18 cellular contexts compared by ENCODE assay signal in the genomic region with DNA sequence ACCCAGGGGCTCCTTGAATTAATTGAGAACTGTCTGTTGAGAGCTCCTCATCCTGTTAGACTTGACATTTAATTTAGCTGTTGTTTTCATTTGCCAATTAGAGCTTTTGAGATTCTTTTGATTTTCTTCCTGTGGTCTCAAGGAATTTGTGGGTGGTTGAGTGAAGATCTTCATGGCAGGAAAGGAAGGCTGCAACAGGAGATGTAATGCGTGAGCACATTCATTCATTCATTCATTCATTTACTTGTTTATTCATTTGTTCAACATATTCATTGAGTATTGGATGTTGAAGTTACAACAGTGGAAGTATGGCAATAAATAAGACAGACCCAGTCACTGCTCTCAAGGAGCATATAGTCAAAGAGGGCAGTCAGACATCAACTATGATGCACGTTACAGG.
DNase-seq lines count a peak whose midpoint lies in the region; ATAC-seq, FAIRE-seq and TF ChIP-seq lines count a peak whose summit lies in the region.
"Had no signal": no experiment of that assay in that cellular context is flagged by ENCODE, and none has a peak within 500 bp of the region (broad histone marks: within the 10 kb centered on the region; RNA-seq: fewer than 3 reads in every experiment).

No MANE protein-coding gene starts in this region.

- CTCF ChIA-PET in activated CD8-positive, alpha-beta T cell treated with anti-CD3 and anti-CD28 coated beads for 36 hours (lab: Charles Lee): interaction anchor here (0.9 to 2.4 kb wide), 6 partner anchors 8 to 150 kb away, joined by 3 to 8 read pairs (median 6); no protein-coding TSS in a partner anchor
- CTCF ChIA-PET in activated CD8-positive, alpha-beta T cell treated with anti-CD3 and anti-CD28 coated beads, Interleukin-2, amount 10 ng/mL, durations not matched to agents 7 days and 5 days (lab: Charles Lee): interaction anchor here (1.0 to 2.0 kb wide), 7 partner anchors 9 to 153 kb away, joined by 3 to 12 read pairs (median 3); no protein-coding TSS in a partner anchor
- CTCF ChIA-PET in K562 (lab: Yijun Ruan, JAX; ENCODE audit: low intra/inter-chr PET ratio): no interaction called here

- intact Hi-C loops in activated CD8-positive, alpha-beta T cell treated with anti-CD3 and anti-CD28 coated beads for 36 hours (cut with micrococcal nuclease): loop anchor here (5.0 to 10.0 kb wide), 2 partner anchors 51 to 111 kb away; no protein-coding TSS in a partner anchor
- intact Hi-C loops in K562 (cut with micrococcal nuclease): loop anchor here (5.0 kb wide), 2 partner anchors 46 to 151 kb away; no protein-coding TSS in a partner anchor

- no peak overlapping the region for H2AFZ ChIP-seq in K562 (ENCODE audit: low read depth, low read length)

- DNase-seq in activated CD8-positive, alpha-beta T cell treated with anti-CD3 and anti-CD28 coated beads for 36 hours: no peak
- no peak for DNase-seq in activated CD8-positive, alpha-beta T cell treated with anti-CD3 and anti-CD28 coated beads, Interleukin-2, amount 10 ng/mL, durations not matched to agents 7 days and 5 days
- DNase-seq in K562 (ENCODE audit: extremely low read depth in 1 of 4, low spot score in 3 of 4) (no peak), endothelial cell (ENCODE audit: low spot score) (no peak), SHP77 (lab: John Stamatoyannopoulos, UW) (no peak)
- DNase-seq: 8988T, C1 segment of cervical spinal cord, DMS79, MV-4-11, NCI-H1417 treated with DMSO at 0.1 percent for 48 hours, NCI-H2029, NCI-H510A treated with DMSO at 0.1 percent for 48 hours, Peyer's patch, Right ventricle myocardium superior had no signal

- POLR2A ChIA-PET in activated CD8-positive, alpha-beta T cell treated with anti-CD3 and anti-CD28 coated beads for 36 hours (lab: Charles Lee): interaction anchor here (1.1 to 1.8 kb wide), 3 partner anchors 12 to 57 kb away, joined by 3 to 6 read pairs (median 4); no protein-coding TSS in a partner anchor
- POLR2A ChIA-PET in activated CD8-positive, alpha-beta T cell treated with anti-CD3 and anti-CD28 coated beads, Interleukin-2, amount 10 ng/mL, durations not matched to agents 7 days and 5 days (lab: Charles Lee): interaction anchor here (0.6 kb wide), 1 partner anchor 1096 kb away, joined by 3 read pairs; no protein-coding TSS in a partner anchor
- POLR2A ChIA-PET in K562 (lab: Yijun Ruan, JAX): interaction anchor here (1.6 to 3.9 kb wide), 4 partner anchors 11 to 61 kb away, joined by 3 to 33 read pairs (median 7); no protein-coding TSS in a partner anchor

- H4K20me1 ChIP-seq in K562 (replicated peaks; ENCODE audit: control insufficient read depth, insufficient read depth, low read length): peaks cover 13% of the 10 kb centered on the region

- H3K9me3 ChIP-seq in KOPT-K1 (ENCODE audit: insufficient read depth, low read length, poor library complexity, severe bottlenecking): no peaks in the 10 kb centered on the region
- H3K9me3 ChIP-seq in K562 (replicated peaks; ENCODE audit: control insufficient read depth, insufficient read depth, low read depth, low read length): no peaks in the 10 kb centered on the region
- H3K9me3 ChIP-seq: Peyer's patch had no signal

- no peak overlapping the region for H3K9ac ChIP-seq in K562 (ENCODE audit: insufficient read depth in 1 of 2, low read depth in 2 of 2, low read length in 2 of 2)

- no peak overlapping the region for H3K4me3 ChIP-seq in K562
- H3K4me3 ChIP-seq: Peyer's patch had no signal

- peaks cover 88% of the 10 kb centered on the region for H3K4me1 Mint-ChIP-seq in activated CD8-positive, alpha-beta T cell treated with anti-CD3 and anti-CD28 coated beads for 36 hours (ENCODE audit: low read depth)
- peaks cover 66% of the 10 kb centered on the region for H3K4me1 Mint-ChIP-seq in activated CD8-positive, alpha-beta T cell treated with anti-CD3 and anti-CD28 coated beads, Interleukin-2, amount 10 ng/mL, durations not matched to agents 7 days and 5 days (ENCODE audit: low read depth)
- H3K4me1 Mint-ChIP-seq in stimulated activated memory B cell treated with anti-CD40 and anti-IgM and Interleukin-4, amounts not matched to agents 10 μg/mL and 1 μg/mL and 100 μg/mL, for 72 hours: peaks cover 90% of the 10 kb centered on the region
- H3K4me1 Mint-ChIP-seq in endothelial cell (ENCODE audit: unreplicated experiment): peaks cover 25% of the 10 kb centered on the region

- BruUV-seq in K562 (replicated peaks; lab: Mats Ljungman, UMichigan): no TSS peak

- no peak overlapping the region for H3K4me3 Mint-ChIP-seq in activated CD8-positive, alpha-beta T cell treated with anti-CD3 and anti-CD28 coated beads for 36 hours
- no peak overlapping the region for H3K4me3 Mint-ChIP-seq in activated CD8-positive, alpha-beta T cell treated with anti-CD3 and anti-CD28 coated beads, Interleukin-2, amount 10 ng/mL, durations not matched to agents 7 days and 5 days
- no peak overlapping the region for H3K4me3 Mint-ChIP-seq in stimulated activated memory B cell treated with anti-CD40 and anti-IgM and Interleukin-4, amounts not matched to agents 10 μg/mL and 1 μg/mL and 100 μg/mL, for 72 hours
- H3K4me3 Mint-ChIP-seq in endothelial cell (ENCODE audit: unreplicated experiment): no peak overlapping the region

- peaks cover 3% of the 10 kb centered on the region for H3K9me3 Mint-ChIP-seq in activated CD8-positive, alpha-beta T cell treated with anti-CD3 and anti-CD28 coated beads for 36 hours
- no peaks in the 10 kb centered on the region for H3K9me3 Mint-ChIP-seq in activated CD8-positive, alpha-beta T cell treated with anti-CD3 and anti-CD28 coated beads, Interleukin-2, amount 10 ng/mL, durations not matched to agents 7 days and 5 days (ENCODE audit: insufficient read depth)
- no peaks in the 10 kb centered on the region for H3K9me3 Mint-ChIP-seq in stimulated activated memory B cell treated with anti-CD40 and anti-IgM and Interleukin-4, amounts not matched to agents 10 μg/mL and 1 μg/mL and 100 μg/mL, for 72 hours
- no peaks in the 10 kb centered on the region for H3K9me3 Mint-ChIP-seq in endothelial cell (ENCODE audit: unreplicated experiment)

- no peaks in the 10 kb centered on the region for H3K27me3 ChIP-seq in K562 (ENCODE audit: control insufficient read depth in 2 of 2, insufficient read depth in 2 of 2, low read length in 2 of 2)
- H3K27me3 ChIP-seq: Peyer's patch had no signal

- no peak for TF ChIP-seq POLR2A in K562 (conservative IDR thresholded peaks at IDR 0.05)

- peak overlapping the region; percentile 92 for H3K27ac Mint-ChIP-seq in activated CD8-positive, alpha-beta T cell treated with anti-CD3 and anti-CD28 coated beads for 36 hours
- no peak overlapping the region for H3K27ac Mint-ChIP-seq in activated CD8-positive, alpha-beta T cell treated with anti-CD3 and anti-CD28 coated beads, Interleukin-2, amount 10 ng/mL, durations not matched to agents 7 days and 5 days
- peak overlapping the region; percentile 74 for H3K27ac Mint-ChIP-seq in stimulated activated memory B cell treated with anti-CD40 and anti-IgM and Interleukin-4, amounts not matched to agents 10 μg/mL and 1 μg/mL and 100 μg/mL, for 72 hours
- H3K27ac Mint-ChIP-seq in endothelial cell (ENCODE audit: unreplicated experiment): no peak overlapping the region

- H3K36me3 Mint-ChIP-seq in activated CD8-positive, alpha-beta T cell treated with anti-CD3 and anti-CD28 coated beads for 36 hours (ENCODE audit: low read depth): peaks cover 27% of the 10 kb centered on the region
- peaks cover 9% of the 10 kb centered on the region for H3K36me3 Mint-ChIP-seq in activated CD8-positive, alpha-beta T cell treated with anti-CD3 and anti-CD28 coated beads, Interleukin-2, amount 10 ng/mL, durations not matched to agents 7 days and 5 days (ENCODE audit: low read depth)
- peaks cover 18% of the 10 kb centered on the region for H3K36me3 Mint-ChIP-seq in stimulated activated memory B cell treated with anti-CD40 and anti-IgM and Interleukin-4, amounts not matched to agents 10 μg/mL and 1 μg/mL and 100 μg/mL, for 72 hours
- H3K36me3 Mint-ChIP-seq in endothelial cell (ENCODE audit: low read depth, unreplicated experiment): no peaks in the 10 kb centered on the region

- H3K36me3 ChIP-seq in KOPT-K1 (ENCODE audit: insufficient read depth, low read length) (no peaks in the 10 kb centered on the region), K562 (ENCODE audit: control insufficient read depth, insufficient read depth, low read length) (peaks cover 55% of the 10 kb centered on the region)
- H3K36me3 ChIP-seq: Peyer's patch had no signal

- 86% methylated on average over 2 of the region's 2 CpGs for WGBS in K562 (ENCODE audit: insufficient coverage, low coverage, missing lambda C conversion rate)

- no peak for TF ChIP-seq EP300 in K562 (IDR thresholded peaks at IDR 0.05; ENCODE audit: low read length)

- ATAC-seq in activated CD8-positive, alpha-beta T cell treated with anti-CD3 and anti-CD28 coated beads for 36 hours: no peak
- ATAC-seq in activated CD8-positive, alpha-beta T cell treated with anti-CD3 and anti-CD28 coated beads, Interleukin-2, amount 10 ng/mL, durations not matched to agents 7 days and 5 days: no peak
- no peak for ATAC-seq in K562
- ATAC-seq in stimulated activated memory B cell treated with anti-CD40 and anti-IgM and Interleukin-4, amounts not matched to agents 10 μg/mL and 1 μg/mL and 100 μg/mL, for 72 hours: no peak
- no peak for ATAC-seq in HG02973 (IDR thresholded peaks at IDR 0.05; ENCODE audit: unreplicated experiment)

- H3K4me2 ChIP-seq in K562 (ENCODE audit: insufficient read depth, low read length): no peak overlapping the region

- H3K27ac ChIP-seq in KOPT-K1 (ENCODE audit: low read depth, low read length, poor library complexity, severe bottlenecking): peak overlapping the region; percentile 94
- peak overlapping the region; percentile 85; the same call in 1 of the 3 replicates for H3K27ac ChIP-seq in K562 (ENCODE audit: extremely low read depth, low read depth, low read length)
- H3K27ac ChIP-seq: Peyer's patch had no signal

- TF ChIP-seq CTCF in activated CD8-positive, alpha-beta T cell treated with anti-CD3 and anti-CD28 coated beads for 36 hours (IDR thresholded peaks at IDR 0.05): no peak
- TF ChIP-seq CTCF in K562 (IDR thresholded peaks at IDR 0.05 in 2 of 3, conservative IDR thresholded peaks at IDR 0.05 in 1 of 3; ENCODE audit: insufficient read depth in 2 of 3, low read depth in 1 of 3, low read length in 3 of 3): no peak
- no peak for TF ChIP-seq CTCF in endothelial cell (IDR thresholded peaks at IDR 0.05; ENCODE audit: unreplicated experiment)

- TF ChIP-seq RAD21 in K562 (CRISPR knock-in tag; conservative IDR thresholded peaks at IDR 0.05 in 1 of 2, IDR thresholded peaks at IDR 0.05 in 1 of 2): no peak

- H3K79me2 ChIP-seq in K562 (ENCODE audit: control insufficient read depth, insufficient read depth, low read length): peaks cover 95% of the 10 kb centered on the region

- FAIRE-seq in K562 (lab: Jason Lieb, UNC): no peak
- FAIRE-seq: G401.6 had no signal

- H3K9me1 ChIP-seq in K562 (ENCODE audit: control insufficient read depth, insufficient read depth, low read length): peaks cover 3% of the 10 kb centered on the region

- peaks cover 12 to 67% of the 10 kb centered on the region in 2 experiments for H3K4me1 ChIP-seq in K562 (replicated peaks in 1 of 2; ENCODE audit: control insufficient read depth in 2 of 2, insufficient read depth in 2 of 2, low read length in 2 of 2)

- in situ Hi-C loops in K562 (cut with MboI): no loop called here

- H3K27me3 Mint-ChIP-seq in activated CD8-positive, alpha-beta T cell treated with anti-CD3 and anti-CD28 coated beads for 36 hours: no peaks in the 10 kb centered on the region
- no peaks in the 10 kb centered on the region for H3K27me3 Mint-ChIP-seq in activated CD8-positive, alpha-beta T cell treated with anti-CD3 and anti-CD28 coated beads, Interleukin-2, amount 10 ng/mL, durations not matched to agents 7 days and 5 days (ENCODE audit: low read depth)
- H3K27me3 Mint-ChIP-seq in stimulated activated memory B cell treated with anti-CD40 and anti-IgM and Interleukin-4, amounts not matched to agents 10 μg/mL and 1 μg/mL and 100 μg/mL, for 72 hours: no peaks in the 10 kb centered on the region
- H3K27me3 Mint-ChIP-seq in endothelial cell (ENCODE audit: unreplicated experiment): no peaks in the 10 kb centered on the region

Comparison
In these comparisons a context has a peak if more than half of its experiments do, and no peak if none do; other contexts are left out.
1. H3K27ac Mint-ChIP-seq: peak in activated CD8-positive, alpha-beta T cell treated with anti-CD3 and anti-CD28 coated beads for 36 hours (single experiment) and stimulated activated memory B cell treated with anti-CD40 and anti-IgM and Interleukin-4, amounts not matched to agents 10 μg/mL and 1 μg/mL and 100 μg/mL, for 72 hours (single experiment); none in activated CD8-positive, alpha-beta T cell treated with anti-CD3 and anti-CD28 coated beads, Interleukin-2, amount 10 ng/mL, durations not matched to agents 7 days and 5 days (single experiment) and endothelial cell (single experiment).